Comparison of ENCODE assay signal across 8 cellular contexts in the genomic region with DNA sequence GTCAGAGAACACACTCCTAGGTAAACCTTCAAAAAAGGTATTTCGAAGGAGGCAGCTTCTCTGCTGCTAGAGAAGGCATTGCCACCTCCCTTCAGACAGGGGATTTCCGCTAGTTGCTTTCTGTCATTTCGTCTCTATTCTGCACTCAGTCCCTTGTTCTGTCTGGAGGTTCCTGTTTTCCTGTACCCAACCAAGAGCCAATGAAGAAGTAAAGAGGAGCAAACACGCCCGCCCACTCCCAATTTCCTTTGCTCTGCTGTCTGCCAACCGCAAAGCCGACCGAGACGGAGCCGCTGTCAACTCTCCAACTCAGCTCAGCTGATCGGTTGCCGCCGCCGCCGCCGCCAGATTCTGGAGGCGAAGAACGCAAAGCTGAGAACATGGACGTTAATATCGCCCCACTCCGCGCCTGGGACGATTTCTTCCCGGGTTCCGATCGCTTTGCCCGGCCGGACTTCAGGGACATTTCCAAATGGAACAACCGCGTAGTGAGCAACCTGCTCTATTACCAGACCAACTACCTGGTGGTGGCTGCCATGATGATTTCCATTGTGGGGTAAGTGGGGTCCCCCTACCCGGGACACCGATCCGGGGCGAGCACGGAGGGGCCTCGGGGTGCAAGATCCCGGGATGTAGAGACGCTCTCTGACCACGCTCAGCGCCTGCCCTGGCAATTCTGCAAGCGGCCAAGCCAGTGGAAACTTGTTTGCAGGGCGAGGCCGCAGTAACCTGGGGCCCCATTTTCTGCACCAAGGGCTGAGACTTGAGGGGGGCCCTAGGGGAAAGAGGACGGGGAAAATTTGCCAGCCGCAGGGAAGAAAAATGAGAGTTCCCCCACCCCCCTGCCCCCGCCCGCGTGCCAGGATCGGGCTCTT.
A peak's percentile ranks its signal among the peaks of the same experiment; 100 is the strongest.
DNase-seq lines count a peak whose midpoint lies in the region; ATAC-seq and TF ChIP-seq lines count a peak whose summit lies in the region.

ARL6IP5 (plus strand) TSS at position 270 of the 875 bp plus-strand sequence; CDS start at position 381, 111 bp downstream.

- peak within 1 kb of the TSS; percentile 98 for H3K27ac ChIP-seq in cingulate gyrus (ENCODE audit: low read depth, low read length)
- peak within 1 kb of the TSS; percentile 92 for H3K27ac ChIP-seq in layer of hippocampus (ENCODE audit: low read depth, low read length)

- TF ChIP-seq CTCF in AG09319 (IDR thresholded peaks at IDR 0.05; ENCODE audit: low read depth, low read length), result no peak

- H3K27me3 ChIP-seq in layer of hippocampus (ENCODE audit: control insufficient read depth, insufficient read depth, low read length), result no peaks in the 10 kb centered on the region

- DNase-seq in AG09319 (ENCODE audit: extremely low read depth, low read depth) (peak; percentile 87), NCI-H524 treated with DMSO at 0.1 percent for 48 hours (lab: John Stamatoyannopoulos, UW) (peak; percentile 39)
- DNase-seq in activated CD4-positive, alpha-beta T cell treated with anti-CD3 and anti-CD28 coated beads for 4 hours, result peak; percentile 87 to 89
- peak; percentile 80 to 82 for DNase-seq in stimulated activated CD4-positive, alpha-beta T cell treated with anti-CD3 and anti-CD28 coated beads, Interleukin-1b, Interleukin-23, amount 100 ng/mL, for 4 hours (ENCODE audit: low read depth in 2 of 2)

- ATAC-seq in GM19025 (IDR thresholded peaks at IDR 0.05; ENCODE audit: low read depth, unreplicated experiment) (peak; percentile 33), HG03342 (IDR thresholded peaks at IDR 0.05; ENCODE audit: unreplicated experiment) (peak; percentile 52)

Comparison
In these comparisons a context has a peak if more than half of its experiments do, and no peak if none do; other contexts are left out.
1. Peak in every context shown above with its lines: DNase-seq, ATAC-seq and H3K27ac ChIP-seq.